23 cellular contexts compared by ENCODE assay signal in the genomic region with DNA sequence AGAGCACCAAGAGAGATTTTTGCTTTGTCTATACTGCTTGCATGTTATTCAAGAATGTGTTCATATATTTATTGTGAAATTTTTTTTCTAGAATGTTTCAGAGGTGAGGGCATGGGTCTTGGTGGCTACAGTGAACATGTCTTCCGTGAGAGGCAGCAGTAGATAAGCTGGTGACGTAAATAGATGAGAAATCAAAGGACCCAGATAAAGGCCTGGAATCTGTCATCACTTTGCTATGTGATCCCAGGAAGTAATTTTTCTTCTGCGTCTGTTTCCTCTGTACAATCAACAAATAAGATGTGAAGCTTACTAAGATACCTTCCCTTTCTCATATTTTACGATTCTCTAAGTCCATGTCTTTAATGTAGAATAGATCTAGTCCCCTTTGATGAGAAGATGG.
DNase-seq lines count a peak whose midpoint lies in the region; ATAC-seq, FAIRE-seq and TF ChIP-seq lines count a peak whose summit lies in the region.
"Had no signal": no experiment of that assay in that cellular context is flagged by ENCODE, and none has a peak within 500 bp of the region (broad histone marks: within the 10 kb centered on the region; RNA-seq: fewer than 3 reads in every experiment).

No MANE protein-coding gene starts in this region.

- H3K27ac ChIP-seq in A549: peak overlapping the region; percentile 84 to 90
- peak overlapping the region; percentile 56 for H3K27ac ChIP-seq in foreskin keratinocyte
- H3K27ac ChIP-seq: body of pancreas, stomach, uterus had no signal

- TF ChIP-seq RAD21 in A549 (conservative IDR thresholded peaks at IDR 0.05 in 1 of 2, IDR thresholded peaks at IDR 0.05 in 1 of 2): no peak; a peak in 1 of 5 replicates

- no peaks in the 10 kb centered on the region for H3K36me3 Mint-ChIP-seq in HFFc6 (ENCODE audit: low read depth)

- POLR2A ChIA-PET in A549 (lab: Yijun Ruan, JAX): interaction anchor here (1.1 to 2.6 kb wide), 2 partner anchors 91 to 130 kb away, joined by 3 to 9 read pairs; partner anchors contain the start of gene COL4A5

- H3K4me1 Mint-ChIP-seq in HFFc6 (ENCODE audit: low read depth): peaks cover 29% of the 10 kb centered on the region; the same call in 1 of the 2 replicates

- no peak for TF ChIP-seq POLR2A in A549 (IDR thresholded peaks at IDR 0.05; ENCODE audit: low read length)

- H3K27me3 Mint-ChIP-seq in HFFc6 (ENCODE audit: insufficient read depth): no peaks in the 10 kb centered on the region; the same call in 1 of the 2 replicates
- H3K27me3 Mint-ChIP-seq: activated CD8-positive, alpha-beta T cell treated with anti-CD3 and anti-CD28 coated beads for 36 hours; CD4-positive, alpha-beta T cell had no signal

- H3K4me2 ChIP-seq in A549: peak overlapping the region; percentile 51

- no peak for TF ChIP-seq CTCF in A549 (IDR thresholded peaks at IDR 0.05)
- no peak for TF ChIP-seq CTCF in HFFc6 (IDR thresholded peaks at IDR 0.05)
- no peak for TF ChIP-seq CTCF in foreskin keratinocyte (conservative IDR thresholded peaks at IDR 0.05)
- TF ChIP-seq CTCF in omental fat pad (IDR thresholded peaks at IDR 0.05): no peak

- CTCF ChIA-PET in A549 (lab: Yijun Ruan, JAX): no interaction called here

- no peak overlapping the region for H3K4me3 ChIP-seq in A549
- H3K4me3 ChIP-seq: body of pancreas, stomach, uterus had no signal

- peak; percentile 100 for FAIRE-seq in A549 (lab: Jason Lieb, UNC)
- FAIRE-seq: G401.6 had no signal

- H3K4me1 ChIP-seq in A549: peaks cover 85% of the 10 kb centered on the region
- peaks cover 18% of the 10 kb centered on the region for H3K4me1 ChIP-seq in foreskin keratinocyte
- H3K4me1 ChIP-seq: body of pancreas, uterus had no signal

- no peaks in the 10 kb centered on the region for H3K27me3 ChIP-seq in foreskin keratinocyte
- H3K27me3 ChIP-seq: body of pancreas, stomach, uterus had no signal

- peak; percentile 55 to 92 for DNase-seq in A549 (ENCODE audit: low read depth in 1 of 2, low spot score in 1 of 2)
- DNase-seq in HFFc6: peak; percentile 18
- DNase-seq in amniotic epithelial cell (ENCODE audit: low read depth): peak; percentile 92
- DNase-seq in foreskin keratinocyte: peak; percentile 68 to 82
- DNase-seq in NCI-H510A treated with DMSO at 0.1 percent for 48 hours (lab: John Stamatoyannopoulos, UW): no peak
- no peak for DNase-seq in NCI-H510A (lab: John Stamatoyannopoulos, UW)
- no peak for DNase-seq in omental fat pad (ENCODE audit: low spot score)
- DNase-seq: ACHN; activated CD8-positive, alpha-beta T cell treated with anti-CD3 and anti-CD28 coated beads for 36 hours; activated naive CD4-positive, alpha-beta T cell treated with anti-CD3 and anti-CD28 coated beads, Interleukin-2, amount 50 U/mL, for 16 hours; activated T-cell treated with anti-CD3 and anti-CD28 coated beads, Interleukin-2, amount 50 U/mL, for 4 hours; body of pancreas; CD4-positive, alpha-beta T cell; NCI-H1048; NK-92 treated with Interleukin-12 subunit alpha and Interleukin-12 subunit beta, amount 100 ng/mL, for 24 hours; right cardiac atrium; stomach; uterus had no signal

- whole genome bisulfite sequencing in A549 (ENCODE audit: missing lambda C conversion rate): 2% methylated on average over 4 of the region's 4 CpGs

- peak; percentile 85 to 90; a peak in 4 of 5 replicates for TF ChIP-seq EP300 in A549 (IDR thresholded peaks at IDR 0.05)

- ATAC-seq in A549: peak; percentile 86 to 93
- ATAC-seq in foreskin keratinocyte: peak; percentile 59
- no peak for ATAC-seq in GM21381 (IDR thresholded peaks at IDR 0.05; ENCODE audit: unreplicated experiment)
- no peak for ATAC-seq in omental fat pad (ENCODE audit: low FRiP score)
- ATAC-seq: activated CD8-positive, alpha-beta T cell treated with anti-CD3 and anti-CD28 coated beads for 36 hours; activated T-cell treated with anti-CD3 and anti-CD28 coated beads, Interleukin-2, amount 50 U/mL, for 4 hours; body of pancreas; left lobe of liver; right cardiac atrium; Right ventricle myocardium inferior had no signal

- H3K4me3 Mint-ChIP-seq in HFFc6: no peak overlapping the region
- H3K4me3 Mint-ChIP-seq: activated CD8-positive, alpha-beta T cell treated with anti-CD3 and anti-CD28 coated beads for 36 hours; activated T-cell treated with anti-CD3 and anti-CD28 coated beads, Interleukin-2, amount 50 U/mL, for 4 hours; CD4-positive, alpha-beta T cell; T-helper 1 cell treated with Interleukin-12 subunit alpha and Interleukin-12 subunit beta and Interleukin-4 antibody, amounts not matched to agents 30 μg/mL and 1 μg/mL, for 36 hours had no signal

- H3K27ac Mint-ChIP-seq in HFFc6: no peak overlapping the region
- H3K27ac Mint-ChIP-seq: activated CD8-positive, alpha-beta T cell treated with anti-CD3 and anti-CD28 coated beads for 36 hours; CD4-positive, alpha-beta T cell; T-helper 1 cell treated with Interleukin-12 subunit alpha and Interleukin-12 subunit beta and Interleukin-4 antibody, amounts not matched to agents 30 μg/mL and 1 μg/mL, for 36 hours had no signal

- H3K9me3 ChIP-seq in A549: no peaks in the 10 kb centered on the region
- H3K9me3 ChIP-seq: body of pancreas, stomach, uterus had no signal

- H3K9me3 Mint-ChIP-seq in HFFc6: 0 out of 2 replicates have a peak, but pooled peaks cover 4% of the 10 kb centered on the region
- H3K9me3 Mint-ChIP-seq: activated CD8-positive, alpha-beta T cell treated with anti-CD3 and anti-CD28 coated beads for 36 hours; activated T-cell treated with anti-CD3 and anti-CD28 coated beads, Interleukin-2, amount 50 U/mL, for 4 hours; CD4-positive, alpha-beta T cell; T-helper 1 cell treated with Interleukin-12 subunit alpha and Interleukin-12 subunit beta and Interleukin-4 antibody, amounts not matched to agents 30 μg/mL and 1 μg/mL, for 36 hours had no signal

TF ChIP-seq in A549, 52 proteins besides CTCF, POLR2A, EP300 and RAD21 (continues in another document):
- TF ChIP-seq HMGXB4 (CRISPR knock-in tag; IDR thresholded peaks at IDR 0.05; ENCODE audit: borderline replicate concordance): no peak
- TF ChIP-seq FOSB (CRISPR knock-in tag; IDR thresholded peaks at IDR 0.05): no peak
- TF ChIP-seq EHF (CRISPR knock-in tag; IDR thresholded peaks at IDR 0.05): no peak
- peak; percentile 26; the same call in 1 of the 2 replicates for TF ChIP-seq HOXB5 (CRISPR knock-in tag; IDR thresholded peaks at IDR 0.05)
- TF ChIP-seq MYC (IDR thresholded peaks at IDR 0.05; ENCODE audit: borderline replicate concordance, low read length): no peak
- no peak for TF ChIP-seq BHLHE40 (IDR thresholded peaks at IDR 0.05; ENCODE audit: low read depth, low read length)
- TF ChIP-seq, protein P1, sequence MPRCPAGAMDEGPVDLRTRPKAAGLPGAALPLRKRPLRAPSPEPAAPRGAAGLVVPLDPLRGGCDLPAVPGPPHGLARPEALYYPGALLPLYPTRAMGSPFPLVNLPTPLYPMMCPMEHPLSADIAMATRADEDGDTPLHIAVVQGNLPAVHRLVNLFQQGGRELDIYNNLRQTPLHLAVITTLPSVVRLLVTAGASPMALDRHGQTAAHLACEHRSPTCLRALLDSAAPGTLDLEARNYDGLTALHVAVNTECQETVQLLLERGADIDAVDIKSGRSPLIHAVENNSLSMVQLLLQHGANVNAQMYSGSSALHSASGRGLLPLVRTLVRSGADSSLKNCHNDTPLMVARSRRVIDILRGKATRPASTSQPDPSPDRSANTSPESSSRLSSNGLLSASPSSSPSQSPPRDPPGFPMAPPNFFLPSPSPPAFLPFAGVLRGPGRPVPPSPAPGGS (IDR thresholded peaks at IDR 0.05): peak; percentile 67; the same call in 1 of the 3 replicates
- no peak for TF ChIP-seq CBX2 (IDR thresholded peaks at IDR 0.05; ENCODE audit: borderline replicate concordance, low read depth)
- TF ChIP-seq PBX3 (IDR thresholded peaks at IDR 0.05): peak; percentile 40; the same call in 1 of the 2 replicates
- no peak for TF ChIP-seq NPAS2 (CRISPR knock-in tag; IDR thresholded peaks at IDR 0.05; ENCODE audit: borderline replicate concordance)
- TF ChIP-seq RFX5 (IDR thresholded peaks at IDR 0.05): no peak
- no peak for TF ChIP-seq RNF2 (IDR thresholded peaks at IDR 0.05; ENCODE audit: borderline replicate concordance, low read depth)
- no peak for TF ChIP-seq HEYL (CRISPR knock-in tag; IDR thresholded peaks at IDR 0.05)
- no peak for TF ChIP-seq ATOH8 (CRISPR knock-in tag; IDR thresholded peaks at IDR 0.05; ENCODE audit: low read depth)
- TF ChIP-seq HDAC2 (IDR thresholded peaks at IDR 0.05): no peak
- peak; percentile 80 to 88; a peak in 4 of 5 replicates for TF ChIP-seq JUN (IDR thresholded peaks at IDR 0.05)
- no peak for TF ChIP-seq ZFP36 (IDR thresholded peaks at IDR 0.05; ENCODE audit: borderline replicate concordance, partially characterized antibody)
- no peak for TF ChIP-seq MAZ (IDR thresholded peaks at IDR 0.05; ENCODE audit: borderline replicate concordance, low read depth, low read length)

Comparison
In these comparisons a context has a peak if more than half of its experiments do, and no peak if none do; other contexts are left out.
1. ATAC-seq: peak in A549 (2 of 2) and foreskin keratinocyte (single experiment); none in GM21381 (single experiment) and omental fat pad (single experiment).
2. DNase-seq: peak in A549 (2 of 2), HFFc6 (single experiment), amniotic epithelial cell (single experiment) and foreskin keratinocyte (2 of 2); none in NCI-H510A treated with DMSO at 0.1 percent for 48 hours (single experiment), NCI-H510A (single experiment) and omental fat pad (single experiment).